ENCODE assay signal across 18 cellular contexts in the genomic region with DNA sequence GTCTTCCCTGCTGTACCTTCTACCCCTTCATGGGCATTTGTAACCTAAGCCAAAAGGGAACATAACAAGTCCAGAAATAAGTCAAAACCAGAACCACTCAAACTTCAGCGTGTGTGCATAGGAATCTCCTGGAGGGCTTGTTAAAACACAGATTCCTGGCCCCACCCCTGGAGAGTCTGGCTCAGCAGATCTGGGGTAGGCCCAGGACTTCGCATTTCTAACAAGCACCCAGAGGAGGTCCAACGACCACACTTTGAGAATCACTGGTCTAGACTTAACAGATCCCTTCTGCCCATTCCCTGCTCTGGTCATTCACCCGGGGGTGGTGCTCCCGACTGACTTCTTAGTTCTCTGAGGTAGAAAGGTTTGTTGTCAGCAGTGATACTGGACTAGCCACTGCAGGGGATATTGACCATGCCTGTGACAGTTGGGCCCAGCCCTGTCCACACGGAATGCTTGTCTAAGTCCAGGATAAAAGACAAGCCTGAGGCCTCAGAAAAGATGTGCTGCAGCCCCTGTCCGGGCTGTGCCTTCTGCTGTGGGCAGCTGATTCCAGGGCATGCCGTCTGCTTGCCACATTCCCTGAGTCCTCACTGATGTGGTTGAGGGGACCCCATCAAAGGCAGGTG.
A peak's percentile ranks its signal among the peaks of the same experiment; 100 is the strongest.
DNase-seq lines count a peak whose midpoint lies in the region; ATAC-seq and TF ChIP-seq lines count a peak whose summit lies in the region.
"Had no signal": no experiment of that assay in that cellular context is flagged by ENCODE, and none has a peak within 500 bp of the region (broad histone marks: within the 10 kb centered on the region; RNA-seq: fewer than 3 reads in every experiment).

No MANE protein-coding gene starts in this region.

- CTCF ChIA-PET in RWPE1 (lab: Yijun Ruan, JAX), result no interaction called here

- H3K36me3 ChIP-seq in left ventricle myocardium inferior (peaks cover 4% of the 10 kb centered on the region), heart left ventricle (peaks cover 0 to 33% (median 11%) of the 10 kb centered on the region in 9 donors), upper lobe of right lung (no peaks in the 10 kb centered on the region)

- POLR2A ChIA-PET in RWPE1 (lab: Yijun Ruan, JAX; ENCODE audit: low non-redundant PET), result interaction anchor here (0.6 kb wide), 1 partner anchor 27 kb away, joined by 7 read pairs; no protein-coding TSS in a partner anchor

- peaks cover 37% of the 10 kb centered on the region for H3K36me3 Mint-ChIP-seq in activated CD4-positive, alpha-beta T cell treated with anti-CD3 and anti-CD28 coated beads, Interleukin-2, amount 10 ng/mL, durations not matched to agents 24 days and 14 days (ENCODE audit: low read depth)

- H3K27me3 ChIP-seq in left ventricle myocardium inferior (ENCODE audit: low read depth) (no peaks in the 10 kb centered on the region), heart left ventricle (no peaks in the 10 kb centered on the region), upper lobe of right lung (no peaks in the 10 kb centered on the region)

- TF ChIP-seq CTCF in left ventricle myocardium inferior (IDR thresholded peaks at IDR 0.05; ENCODE audit: borderline replicate concordance), result no peak
- TF ChIP-seq CTCF in heart left ventricle (IDR thresholded peaks at IDR 0.05), result no peak
- no peak for TF ChIP-seq CTCF in RWPE1 (conservative IDR thresholded peaks at IDR 0.05; ENCODE audit: low read depth)
- TF ChIP-seq CTCF in upper lobe of right lung (IDR thresholded peaks at IDR 0.05), result no peak

- H3K4me1 ChIP-seq in left ventricle myocardium inferior (peaks cover 21% of the 10 kb centered on the region), heart left ventricle (peaks cover 0 to 21% (median 3%) of the 10 kb centered on the region in 12 donors), upper lobe of right lung (no peaks in the 10 kb centered on the region)

- no peak for TF ChIP-seq POLR2A in heart left ventricle (IDR thresholded peaks at IDR 0.05)

- ATAC-seq in heart left ventricle (no peak), upper lobe of right lung (no peak), GM18907 (IDR thresholded peaks at IDR 0.05; ENCODE audit: unreplicated experiment) (no peak)
- ATAC-seq: CD8-positive, alpha-beta T cell had no signal

- H3K4me1 Mint-ChIP-seq in activated CD4-positive, alpha-beta T cell treated with anti-CD3 and anti-CD28 coated beads, Interleukin-2, amount 10 ng/mL, durations not matched to agents 24 days and 14 days, result peaks cover 46% of the 10 kb centered on the region
- H3K4me1 Mint-ChIP-seq: B cell had no signal

- DNase-seq in left ventricle myocardium inferior (peak; percentile 7), heart left ventricle (no peak), RWPE1 (ENCODE audit: low spot score) (no peak), myocyte (ENCODE audit: low read depth) (peak; percentile 45), upper lobe of right lung (peak; percentile 34)
- DNase-seq in activated CD4-positive, alpha-beta T cell treated with anti-CD3 and anti-CD28 coated beads, Interleukin-2, amount 10 ng/mL, durations not matched to agents 24 days and 14 days, result no peak
- DNase-seq: ACHN; CD8-positive, alpha-beta T cell; GF-D8; Karpas-422; MM.1S; NCI-H1105 treated with DMSO at 0.1 percent for 48 hours; NCI-H187; NCI-H69; PC-9; SIG-M5 had no signal

- H3K27ac Mint-ChIP-seq in activated CD4-positive, alpha-beta T cell treated with anti-CD3 and anti-CD28 coated beads, Interleukin-2, amount 10 ng/mL, durations not matched to agents 24 days and 14 days, result no peak overlapping the region
- H3K27ac Mint-ChIP-seq: B cell had no signal

- H3K9me3 ChIP-seq in left ventricle myocardium inferior (replicated peaks), result no peaks in the 10 kb centered on the region
- H3K9me3 ChIP-seq in heart left ventricle, result no peaks in the 10 kb centered on the region
- no peaks in the 10 kb centered on the region for H3K9me3 ChIP-seq in upper lobe of right lung

- H3K4me3 Mint-ChIP-seq in activated CD4-positive, alpha-beta T cell treated with anti-CD3 and anti-CD28 coated beads, Interleukin-2, amount 10 ng/mL, durations not matched to agents 24 days and 14 days, result no peak overlapping the region
- H3K4me3 Mint-ChIP-seq: B cell; CD8-positive, alpha-beta T cell had no signal

- no peaks in the 10 kb centered on the region for H3K27me3 Mint-ChIP-seq in activated CD4-positive, alpha-beta T cell treated with anti-CD3 and anti-CD28 coated beads, Interleukin-2, amount 10 ng/mL, durations not matched to agents 24 days and 14 days
- H3K27me3 Mint-ChIP-seq: B cell had no signal

- intact Hi-C loops in left ventricle myocardium inferior (cut with micrococcal nuclease) (no loop called here), heart left ventricle (cut with DNase I) (no loop called here), upper lobe of right lung (cut with DNase I) (no loop called here)
- intact Hi-C loops in activated CD4-positive, alpha-beta T cell treated with anti-CD3 and anti-CD28 coated beads, Interleukin-2, amount 10 ng/mL, durations not matched to agents 24 days and 14 days (cut with micrococcal nuclease), result no loop called here

- 88 to 95% (median 89%) methylated on average over 8 of the region's 8 CpGs for WGBS in heart left ventricle, 4 donors

- H3K9me3 Mint-ChIP-seq in activated CD4-positive, alpha-beta T cell treated with anti-CD3 and anti-CD28 coated beads, Interleukin-2, amount 10 ng/mL, durations not matched to agents 24 days and 14 days, result peaks cover 12% of the 10 kb centered on the region
- H3K9me3 Mint-ChIP-seq: CD8-positive, alpha-beta T cell had no signal

- H3K4me3 ChIP-seq in left ventricle myocardium inferior (no peak overlapping the region), heart left ventricle (no peak overlapping the region), upper lobe of right lung (no peak overlapping the region)
- H3K4me3 ChIP-seq: PC-9 had no signal

- no peak overlapping the region for H3K27ac ChIP-seq in left ventricle myocardium inferior (replicated peaks)
- peak overlapping the region in 1 of 12 donors; percentile 5 for H3K27ac ChIP-seq in heart left ventricle
- H3K27ac ChIP-seq in RWPE1, result peak overlapping the region; percentile 48; the same call in 1 of the 2 replicates
- no peak overlapping the region for H3K27ac ChIP-seq in upper lobe of right lung
- H3K27ac ChIP-seq: PC-9 had no signal

Comparison
In these comparisons a context has a peak if more than half of its experiments do, and no peak if none do; other contexts are left out.
1. DNase-seq: peak in left ventricle myocardium inferior (single experiment), myocyte (single experiment) and upper lobe of right lung (single experiment); none in heart left ventricle (0 of 5), RWPE1 (single experiment) and activated CD4-positive, alpha-beta T cell treated with anti-CD3 and anti-CD28 coated beads, Interleukin-2, amount 10 ng/mL, durations not matched to agents 24 days and 14 days (single experiment).